Comparison of ENCODE assay signal across 22 cellular contexts in the genomic region with DNA sequence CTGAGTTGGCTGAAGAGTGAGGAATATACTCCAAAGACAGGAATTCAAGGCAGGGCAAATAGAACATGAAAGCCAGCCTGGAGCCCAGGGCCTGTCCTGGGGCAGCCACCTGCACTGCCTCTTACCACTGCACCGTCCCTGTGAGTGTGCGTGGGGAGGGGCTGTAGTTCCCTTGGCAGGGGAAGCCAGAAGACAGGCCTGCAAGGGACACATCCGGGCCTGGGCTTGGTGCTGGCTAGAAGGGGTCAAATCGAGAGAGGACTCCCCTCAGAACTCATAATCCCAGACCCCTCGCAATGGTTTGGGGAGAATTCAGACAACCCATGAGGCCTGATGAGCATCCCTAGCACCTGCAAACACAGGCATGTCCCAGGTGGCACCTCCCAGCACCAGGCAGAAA.
A peak's percentile ranks its signal among the peaks of the same experiment; 100 is the strongest.
DNase-seq lines count a peak whose midpoint lies in the region; ATAC-seq and TF ChIP-seq lines count a peak whose summit lies in the region.
"Had no signal": no experiment of that assay in that cellular context is flagged by ENCODE, and none has a peak within 500 bp of the region (broad histone marks: within the 10 kb centered on the region; RNA-seq: fewer than 3 reads in every experiment).

No MANE protein-coding gene starts in this region.

- H3K9me3 Mint-ChIP-seq in chondrocyte (ENCODE audit: low read depth) = peaks cover 9% of the 10 kb centered on the region
- peaks cover 16% of the 10 kb centered on the region for H3K9me3 Mint-ChIP-seq in nephron

- H3K4me3 Mint-ChIP-seq in chondrocyte (ENCODE audit: unreplicated experiment) (no peak overlapping the region), nephron (peak overlapping the region in 1 of 3 experiments; percentile 26)
- H3K4me3 Mint-ChIP-seq: B cell; naive thymus-derived CD8-positive, alpha-beta T cell had no signal

- peak overlapping the region; percentile 52 for H3K27ac ChIP-seq in temporal lobe (ENCODE audit: low read depth, low read length)
- H3K27ac ChIP-seq: prostate gland, thyroid gland had no signal

- ATAC-seq in HG03045 (IDR thresholded peaks at IDR 0.05; ENCODE audit: unreplicated experiment) (no peak), SK-N-SH treated with all-trans-retinoic acid at 6 μM for 48 hours (no peak)
- ATAC-seq: naive thymus-derived CD8-positive, alpha-beta T cell; Panc1 had no signal

- peak; percentile 44 for DNase-seq in activated CD8-positive, alpha-beta memory T cell treated with anti-CD3 and anti-CD28 coated beads for 24 hours
- no peak for DNase-seq in activated CD8-positive, alpha-beta memory T cell treated with anti-CD3 and anti-CD28 coated beads, Interleukin-2, amount 50 U/mL, for 4 hours
- DNase-seq in chondrocyte (ENCODE audit: low spot score) = peak; percentile 43
- DNase-seq in OCI-M1 (lab: John Stamatoyannopoulos, UW) = no peak
- DNase-seq: 8988T; activated CD4-positive, CD25-positive, alpha-beta regulatory T cell; activated gamma-delta T cell; amygdala; cerebellar nuclear complex; IMR-90; MG63; NCI-H146; NCI-H2171; thyroid gland had no signal

- H3K4me1 Mint-ChIP-seq in chondrocyte (ENCODE audit: low read depth) (peaks cover 28% of the 10 kb centered on the region), nephron (peaks cover 89% of the 10 kb centered on the region)

- H3K36me3 Mint-ChIP-seq in chondrocyte (ENCODE audit: low read depth) (peaks cover 3% of the 10 kb centered on the region), nephron (ENCODE audit: low read depth) (peaks cover 37% of the 10 kb centered on the region)

- no peak overlapping the region for H3K27ac Mint-ChIP-seq in chondrocyte (ENCODE audit: unreplicated experiment)
- peak overlapping the region; percentile 25 to 99 (median 67) for H3K27ac Mint-ChIP-seq in nephron
- H3K27ac Mint-ChIP-seq: B cell had no signal

- TF ChIP-seq CTCF in chondrocyte (IDR thresholded peaks at IDR 0.05) (no peak), nephron (IDR thresholded peaks at IDR 0.05; ENCODE audit: unreplicated experiment in 3 of 3) (no peak)

- H3K27me3 Mint-ChIP-seq in chondrocyte (ENCODE audit: low read depth) (no peaks in the 10 kb centered on the region), nephron (ENCODE audit: low read depth) (peaks cover 4% of the 10 kb centered on the region)
- H3K27me3 Mint-ChIP-seq: B cell; naive thymus-derived CD8-positive, alpha-beta T cell had no signal

TF ChIP-seq in SK-N-SH treated with all-trans-retinoic acid at 6 μM for 48 hours, 23 proteins besides CTCF, POLR2A, EP300 and RAD21:
- TF ChIP-seq ESRRG (CRISPR knock-in tag; IDR thresholded peaks at IDR 0.05) (no peak), OSR1 (CRISPR knock-in tag; IDR thresholded peaks at IDR 0.05) (no peak), ZC3H10 (CRISPR knock-in tag; IDR thresholded peaks at IDR 0.05) (no peak), TSHZ2 (CRISPR knock-in tag; IDR thresholded peaks at IDR 0.05) (no peak), ZFP3 (CRISPR knock-in tag; IDR thresholded peaks at IDR 0.05) (no peak), RARB (CRISPR knock-in tag; IDR thresholded peaks at IDR 0.05) (no peak), SNAI2 (CRISPR knock-in tag; IDR thresholded peaks at IDR 0.05) (no peak), PPARA (CRISPR knock-in tag; IDR thresholded peaks at IDR 0.05; ENCODE audit: borderline replicate concordance) (no peak), TCF4 (CRISPR knock-in tag; IDR thresholded peaks at IDR 0.05; ENCODE audit: borderline replicate concordance) (no peak), ARNTL (CRISPR knock-in tag; IDR thresholded peaks at IDR 0.05; ENCODE audit: borderline replicate concordance, low read depth) (no peak), TOX (CRISPR knock-in tag; IDR thresholded peaks at IDR 0.05; ENCODE audit: borderline replicate concordance) (no peak)
- TF ChIP-seq, protein P1, sequence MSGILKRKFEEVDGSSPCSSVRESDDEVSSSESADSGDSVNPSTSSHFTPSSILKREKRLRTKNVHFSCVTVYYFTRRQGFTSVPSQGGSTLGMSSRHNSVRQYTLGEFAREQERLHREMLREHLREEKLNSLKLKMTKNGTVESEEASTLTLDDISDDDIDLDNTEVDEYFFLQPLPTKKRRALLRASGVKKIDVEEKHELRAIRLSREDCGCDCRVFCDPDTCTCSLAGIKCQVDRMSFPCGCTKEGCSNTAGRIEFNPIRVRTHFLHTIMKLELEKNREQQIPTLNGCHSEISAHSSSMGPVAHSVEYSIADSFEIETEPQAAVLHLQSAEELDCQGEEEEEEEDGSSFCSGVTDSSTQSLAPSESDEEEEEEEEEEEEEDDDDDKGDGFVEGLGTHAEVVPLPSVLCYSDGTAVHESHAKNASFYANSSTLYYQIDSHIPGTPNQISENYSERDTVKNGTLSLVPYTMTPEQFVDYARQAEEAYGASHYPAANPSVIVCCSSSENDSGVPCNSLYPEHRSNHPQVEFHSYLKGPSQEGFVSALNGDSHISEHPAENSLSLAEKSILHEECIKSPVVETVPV (CRISPR knock-in tag; IDR thresholded peaks at IDR 0.05) = no peak

Comparison
In these comparisons a context has a peak if more than half of its experiments do, and no peak if none do; other contexts are left out.
1. DNase-seq: peak in activated CD8-positive, alpha-beta memory T cell treated with anti-CD3 and anti-CD28 coated beads for 24 hours (single experiment) and chondrocyte (single experiment); none in activated CD8-positive, alpha-beta memory T cell treated with anti-CD3 and anti-CD28 coated beads, Interleukin-2, amount 50 U/mL, for 4 hours (single experiment) and OCI-M1 (single experiment).